In the genomic region with DNA sequence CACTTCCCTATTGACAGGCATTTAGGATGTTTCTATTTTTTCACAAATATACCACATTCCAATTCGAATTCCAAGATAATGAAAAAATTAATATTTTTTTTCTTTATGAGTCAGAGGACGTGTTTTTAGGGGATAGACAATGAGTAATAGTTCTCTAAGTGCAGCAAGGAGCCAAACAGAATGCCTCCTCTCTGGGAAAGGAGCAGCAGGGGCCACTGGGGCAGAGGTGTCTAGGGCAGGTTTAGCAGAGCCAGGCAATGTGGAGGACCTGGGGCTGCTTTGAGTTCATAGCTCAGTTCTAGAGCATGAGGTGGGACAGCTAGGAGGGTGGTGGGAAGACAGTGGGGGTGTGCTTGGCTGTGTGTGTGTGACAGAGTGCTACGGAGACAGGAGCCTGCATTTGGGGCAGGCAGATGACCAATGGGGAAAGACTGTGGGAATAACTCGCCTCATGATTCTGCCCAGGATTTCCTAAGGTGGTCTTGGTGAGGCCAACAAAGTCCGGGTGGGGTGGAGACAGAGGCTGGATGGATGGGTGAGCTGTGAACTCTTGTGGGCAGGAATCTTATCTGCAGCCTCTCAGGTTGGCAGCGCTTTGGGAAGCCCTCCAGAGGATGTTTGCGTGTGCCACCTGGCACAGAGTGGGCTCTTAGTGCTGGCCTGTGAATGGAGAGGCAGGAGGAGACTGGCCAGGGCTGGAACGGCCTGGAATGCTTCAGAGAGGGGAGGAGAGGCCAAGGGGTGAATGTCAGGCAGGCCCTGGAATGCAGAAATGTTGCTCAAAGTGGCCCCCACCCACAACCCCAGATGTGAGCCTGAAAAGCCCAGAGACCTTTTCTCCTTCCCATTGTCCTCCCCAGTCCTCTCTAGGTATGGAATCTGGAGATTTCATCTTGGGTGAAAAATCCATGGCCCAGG, we compare ENCODE assay signal across 10 cellular contexts. TPM values are rescaled to one million over a fixed set of nuclear protein-coding genes. Genes with fewer than 3 reads are reported as not detected.
A peak's percentile ranks its signal among the peaks of the same experiment; 100 is the strongest.
DNase-seq lines count a peak whose midpoint lies in the region; ATAC-seq and TF ChIP-seq lines count a peak whose summit lies in the region.
"Had no signal": no experiment of that assay in that cellular context is flagged by ENCODE, and none has a peak within 500 bp of the region (broad histone marks: within the 10 kb centered on the region; RNA-seq: fewer than 3 reads in every experiment).

No MANE protein-coding gene starts in this region.

- no peak overlapping the region for H2AFZ ChIP-seq in neural progenitor cell (replicated peaks)

- no peaks in the 10 kb centered on the region for H3K36me3 ChIP-seq in neural progenitor cell
- H3K36me3 ChIP-seq: right lobe of liver had no signal

- no peaks in the 10 kb centered on the region for H3K9me3 Mint-ChIP-seq in neural progenitor cell
- H3K9me3 Mint-ChIP-seq: stimulated activated naive CD8-positive, alpha-beta T cell treated with anti-CD3 and anti-CD28 coated beads, Interleukin-15, Interleukin-2, amounts not matched to agents 100 ng/mL and 50 ng/mL, for 24 hours had no signal

- no peaks in the 10 kb centered on the region for H3K79me2 ChIP-seq in neural progenitor cell (ENCODE audit: low read depth)

- no peak overlapping the region for H3K27ac ChIP-seq in neural progenitor cell
- H3K27ac ChIP-seq: right lobe of liver had no signal

- H3F3A ChIP-seq in neural progenitor cell (ENCODE audit: low read depth): peaks cover 6% of the 10 kb centered on the region

- H3K4me1 Mint-ChIP-seq in neural progenitor cell: peaks cover 22% of the 10 kb centered on the region

- no peaks in the 10 kb centered on the region for H4K20me1 ChIP-seq in neural progenitor cell (ENCODE audit: low read depth)

- H3K4me3 ChIP-seq in AG10803 (ENCODE audit: low read length) (peak overlapping the region; percentile 24), NB4 (ENCODE audit: low read depth, low read length) (no peak overlapping the region), epithelial cell of esophagus (ENCODE audit: low read length) (no peak overlapping the region), neural progenitor cell (no peak overlapping the region)
- H3K4me3 ChIP-seq: right lobe of liver had no signal

- peaks cover 12% of the 10 kb centered on the region for H3K4me1 ChIP-seq in neural progenitor cell

- H3K27ac Mint-ChIP-seq in neural progenitor cell: peak overlapping the region; percentile 67
- H3K27ac Mint-ChIP-seq: stimulated activated naive CD8-positive, alpha-beta T cell treated with anti-CD3 and anti-CD28 coated beads, Interleukin-15, Interleukin-2, amounts not matched to agents 100 ng/mL and 50 ng/mL, for 24 hours had no signal

- DNase-seq in AG10803 (ENCODE audit: low read depth): peak; percentile 86
- DNase-seq in NB4 (ENCODE audit: low read depth): no peak
- DNase-seq in epithelial cell of esophagus (ENCODE audit: low read depth): peak; percentile 73
- DNase-seq in neural progenitor cell (ENCODE audit: low spot score): peak; percentile 44
- DNase-seq in NCI-H187 (lab: John Stamatoyannopoulos, UW): no peak
- no peak for DNase-seq in NCI-H2107 (lab: John Stamatoyannopoulos, UW)
- DNase-seq in NAMALWA (ENCODE audit: low spot score): no peak
- DNase-seq: right lobe of liver had no signal

- H3K36me3 Mint-ChIP-seq in neural progenitor cell: no peaks in the 10 kb centered on the region

- H3K4me3 Mint-ChIP-seq in neural progenitor cell: no peak overlapping the region
- H3K4me3 Mint-ChIP-seq: stimulated activated naive CD8-positive, alpha-beta T cell treated with anti-CD3 and anti-CD28 coated beads, Interleukin-15, Interleukin-2, amounts not matched to agents 100 ng/mL and 50 ng/mL, for 24 hours had no signal

- no peaks in the 10 kb centered on the region for H3K9me3 ChIP-seq in neural progenitor cell (ENCODE audit: low read depth)
- H3K9me3 ChIP-seq: right lobe of liver had no signal

- no peak overlapping the region for H3K4me2 ChIP-seq in neural progenitor cell

- TF ChIP-seq CTCF in AG10803 (conservative IDR thresholded peaks at IDR 0.05; ENCODE audit: low read length) (no peak), NB4 (IDR thresholded peaks at IDR 0.05; ENCODE audit: low read depth, low read length) (peak; percentile 1), epithelial cell of esophagus (IDR thresholded peaks at IDR 0.05; ENCODE audit: insufficient read depth, low read depth, low read length, missing control alignments) (no peak), neural progenitor cell (IDR thresholded peaks at IDR 0.05) (no peak)

- peaks cover 31% of the 10 kb centered on the region for H3K27me3 Mint-ChIP-seq in neural progenitor cell (ENCODE audit: insufficient read depth, low read depth)

- peaks cover 61% of the 10 kb centered on the region for H3K27me3 ChIP-seq in neural progenitor cell
- H3K27me3 ChIP-seq: right lobe of liver had no signal

- no peak for TF ChIP-seq POLR2A in NB4 (IDR thresholded peaks at IDR 0.05; ENCODE audit: extremely low read depth, insufficient read length)

- no peak overlapping the region for H3K9ac ChIP-seq in neural progenitor cell

- no peak for ATAC-seq in GM19463 (IDR thresholded peaks at IDR 0.05; ENCODE audit: unreplicated experiment)

RNA-seq across cellular contexts. Expression of a gene that starts 2.4 kb away (rescaled TPM):
- total RNA-seq in neural progenitor cell (ENCODE audit: low replicate concordance): 3.2 TPM in 1 of 2 replicates, not detected in the other

RNA-seq across cellular contexts. Expression of a gene that starts 38.8 kb away (rescaled TPM):
- 0.12 TPM in 1 of 2 replicates, not detected in the other for total RNA-seq in neural progenitor cell (ENCODE audit: low replicate concordance)

RNA-seq across cellular contexts. Expression of a gene that starts 43.8 kb away (rescaled TPM):
- total RNA-seq in neural progenitor cell (ENCODE audit: low replicate concordance): not detected in 2 replicates
- total RNA-seq: right lobe of liver had no signal

Comparison
In these comparisons a context has a peak if more than half of its experiments do, and no peak if none do; other contexts are left out.
1. DNase-seq: peak in AG10803 (single experiment), epithelial cell of esophagus (single experiment) and neural progenitor cell (single experiment); none in NB4 (single experiment), NCI-H187 (0 of 2), NCI-H2107 (single experiment) and NAMALWA (single experiment).